13 cellular contexts compared by ENCODE assay signal in genomic region chr9:129869585-129870501, GRCh38. TPM values are rescaled to one million over a fixed set of nuclear protein-coding genes. Genes with fewer than 3 reads are reported as not detected.
A peak's percentile ranks its signal among the peaks of the same experiment; 100 is the strongest.
DNase-seq lines count a peak whose midpoint lies in the region; ATAC-seq and TF ChIP-seq lines count a peak whose summit lies in the region.
"Had no signal": no experiment of that assay in that cellular context is flagged by ENCODE, and none has a peak within 500 bp of the region (broad histone marks: within the 10 kb centered on the region; RNA-seq: fewer than 3 reads in every experiment).

No MANE protein-coding gene starts in this region.

- H3K4me1 ChIP-seq in mammary epithelial cell (ENCODE audit: insufficient read depth, low read length), result no peaks in the 10 kb centered on the region

- peak overlapping the region; percentile 48 for H3K4me3 ChIP-seq in Jurkat, Clone E6-1 (ENCODE audit: low read length)
- H3K4me3 ChIP-seq in mammary epithelial cell (replicated peaks in 1 of 3; ENCODE audit: insufficient read depth in 1 of 3, low read depth in 2 of 3, low read length in 3 of 3), result no peak overlapping the region
- H3K4me3 ChIP-seq: heart right ventricle had no signal

- no peak for ATAC-seq in activated naive CD8-positive, alpha-beta T cell treated with anti-CD3 and anti-CD28 coated beads, Interleukin-2, amount 50 U/mL, for 24 hours
- ATAC-seq in natural killer cell, result no peak

- in situ Hi-C loops in mammary epithelial cell (cut with MboI; ENCODE audit: low sequenced_read_pairs in 2 of 2), result no loop called here

- H4K20me1 ChIP-seq in mammary epithelial cell (ENCODE audit: insufficient read depth, low read length), result no peaks in the 10 kb centered on the region

- 83% methylated on average over 10 of the region's 24 CpGs for WGBS in mammary epithelial cell (ENCODE audit: low coverage, missing lambda C conversion rate)

- no peak overlapping the region for H3K27ac ChIP-seq in mammary epithelial cell (ENCODE audit: insufficient read depth, low read depth, low read length)

- H3K27me3 ChIP-seq in mammary epithelial cell (ENCODE audit: insufficient read depth, low read length), result no peaks in the 10 kb centered on the region
- H3K27me3 ChIP-seq: heart right ventricle had no signal

- intact Hi-C loops in natural killer cell (cut with micrococcal nuclease) (loop anchor here (1.0 to 10.0 kb wide), 4 partner anchors 14 to 1865 kb away; no protein-coding TSS in a partner anchor), mammary epithelial cell (cut with micrococcal nuclease) (loop anchor here (5.0 kb wide), 1 partner anchor 213 kb away; no protein-coding TSS in a partner anchor)

- peaks cover 60% of the 10 kb centered on the region for H3K36me3 Mint-ChIP-seq in T-helper 2 cell treated with Interferon-gamma antibody and Interleukin-4, amounts not matched to agents 5 μg/mL and 100 μg/mL, for 36 hours (ENCODE audit: low read depth)
- H3K36me3 Mint-ChIP-seq in activated naive CD8-positive, alpha-beta T cell treated with anti-CD3 and anti-CD28 coated beads, Interleukin-2, amount 50 U/mL, for 24 hours (ENCODE audit: low read depth), result peaks cover 14% of the 10 kb centered on the region
- H3K36me3 Mint-ChIP-seq in natural killer cell, result no peaks in the 10 kb centered on the region

- peak overlapping the region; percentile 88 for H3K27ac Mint-ChIP-seq in T-helper 2 cell treated with Interferon-gamma antibody and Interleukin-4, amounts not matched to agents 5 μg/mL and 100 μg/mL, for 36 hours
- peak overlapping the region; percentile 86 for H3K27ac Mint-ChIP-seq in activated naive CD8-positive, alpha-beta T cell treated with anti-CD3 and anti-CD28 coated beads, Interleukin-2, amount 50 U/mL, for 24 hours
- H3K27ac Mint-ChIP-seq in natural killer cell, result peak overlapping the region; percentile 85 to 92

- H3K27me3 Mint-ChIP-seq in T-helper 2 cell treated with Interferon-gamma antibody and Interleukin-4, amounts not matched to agents 5 μg/mL and 100 μg/mL, for 36 hours (ENCODE audit: low read depth), result no peaks in the 10 kb centered on the region
- no peaks in the 10 kb centered on the region for H3K27me3 Mint-ChIP-seq in activated naive CD8-positive, alpha-beta T cell treated with anti-CD3 and anti-CD28 coated beads, Interleukin-2, amount 50 U/mL, for 24 hours
- no peaks in the 10 kb centered on the region for H3K27me3 Mint-ChIP-seq in natural killer cell (ENCODE audit: low read depth in 2 of 2)

- dilution Hi-C loops in mammary epithelial cell (cut with HindIII; ENCODE audit: low sequenced_read_pairs), result no loop called here

- no peaks in the 10 kb centered on the region for H3K79me2 ChIP-seq in mammary epithelial cell (ENCODE audit: insufficient read depth, low read length)

- peak overlapping the region; percentile 67 for H3K4me3 Mint-ChIP-seq in T-helper 2 cell treated with Interferon-gamma antibody and Interleukin-4, amounts not matched to agents 5 μg/mL and 100 μg/mL, for 36 hours
- peak overlapping the region; percentile 60 for H3K4me3 Mint-ChIP-seq in activated naive CD8-positive, alpha-beta T cell treated with anti-CD3 and anti-CD28 coated beads, Interleukin-2, amount 50 U/mL, for 24 hours
- H3K4me3 Mint-ChIP-seq in natural killer cell, result peak overlapping the region; percentile 65

- no TSS peak for BruUV-seq in mammary epithelial cell (replicated peaks; lab: Mats Ljungman, UMichigan)

- no peaks in the 10 kb centered on the region for H3K9me3 ChIP-seq in mammary epithelial cell (replicated peaks; ENCODE audit: insufficient read depth, low read length)
- H3K9me3 ChIP-seq: heart right ventricle had no signal

- no peaks in the 10 kb centered on the region for H3K36me3 ChIP-seq in mammary epithelial cell (ENCODE audit: insufficient read depth, low read length)

- CTCF ChIA-PET in mammary epithelial cell (lab: Charles Lee; ENCODE audit: low non-redundant PET), result interaction anchor here (0.6 kb wide), 1 partner anchor 69 kb away, joined by 9 read pairs; no protein-coding TSS in a partner anchor

- no peak for DNase-seq in T-helper 2 cell treated with Interferon-gamma antibody and Interleukin-4, amounts not matched to agents 5 μg/mL and 100 μg/mL, for 36 hours (ENCODE audit: low spot score)
- DNase-seq in T-helper 2 cell, result no peak
- no peak for DNase-seq in Jurkat, Clone E6-1 (ENCODE audit: low read depth, low spot score)
- DNase-seq in activated naive CD8-positive, alpha-beta T cell treated with anti-CD3 and anti-CD28 coated beads, Interleukin-2, amount 50 U/mL, for 24 hours, result no peak
- DNase-seq in natural killer cell, result no peak
- no peak for DNase-seq in NCI-H1048 (lab: John Stamatoyannopoulos, UW)
- no peak for DNase-seq in mammary epithelial cell
- no peak for DNase-seq in Ammon's horn (ENCODE audit: low spot score)
- DNase-seq: 8988T, heart right ventricle, kidney glomerular epithelial cell, NCI-H2029, NCI-H524 treated with DMSO at 0.1 percent for 48 hours had no signal

- TF ChIP-seq CTCF in natural killer cell (IDR thresholded peaks at IDR 0.05) (no peak), mammary epithelial cell (conservative IDR thresholded peaks at IDR 0.05 in 1 of 2, IDR thresholded peaks at IDR 0.05 in 1 of 2; ENCODE audit: extremely low read depth in 1 of 2, insufficient read depth in 1 of 2, low read depth in 1 of 2, low read length in 2 of 2) (no peak)

- H3K9ac ChIP-seq in mammary epithelial cell (ENCODE audit: insufficient read depth, low read length), result no peak overlapping the region

- H3K4me1 Mint-ChIP-seq in T-helper 2 cell treated with Interferon-gamma antibody and Interleukin-4, amounts not matched to agents 5 μg/mL and 100 μg/mL, for 36 hours (ENCODE audit: low read depth), result peaks cover 57% of the 10 kb centered on the region
- peaks cover 58% of the 10 kb centered on the region for H3K4me1 Mint-ChIP-seq in activated naive CD8-positive, alpha-beta T cell treated with anti-CD3 and anti-CD28 coated beads, Interleukin-2, amount 50 U/mL, for 24 hours
- H3K4me1 Mint-ChIP-seq in natural killer cell, result peaks cover 47 to 57% of the 10 kb centered on the region in 2 donors

- H2AFZ ChIP-seq in mammary epithelial cell (ENCODE audit: low read depth, low read length), result no peak overlapping the region

- H3K4me2 ChIP-seq in mammary epithelial cell (ENCODE audit: insufficient read depth, low read depth, low read length), result no peak overlapping the region

- no peaks in the 10 kb centered on the region for H3K9me3 Mint-ChIP-seq in T-helper 2 cell treated with Interferon-gamma antibody and Interleukin-4, amounts not matched to agents 5 μg/mL and 100 μg/mL, for 36 hours
- H3K9me3 Mint-ChIP-seq in activated naive CD8-positive, alpha-beta T cell treated with anti-CD3 and anti-CD28 coated beads, Interleukin-2, amount 50 U/mL, for 24 hours, result no peaks in the 10 kb centered on the region
- no peaks in the 10 kb centered on the region for H3K9me3 Mint-ChIP-seq in natural killer cell

RNA-seq across cellular contexts. Expression of gene USP20, which starts 34.6 kb away (rescaled TPM):
- polyA plus RNA-seq in Jurkat, Clone E6-1 (2012; ENCODE audit: insufficient read depth, insufficient read length), result 46.8 TPM
- total RNA-seq in natural killer cell, result 10 to 100 TPM; 66.8 to 86.1 (median 80.3) TPM
- 10 to 100 TPM; 10.2 to 17.1 TPM for total RNA-seq in mammary epithelial cell
- 10.3 TPM for polyA plus RNA-seq in mammary epithelial cell
- 22.0 TPM for polyA minus RNA-seq in mammary epithelial cell

RNA-seq across cellular contexts. Expression of gene C9orf78, which starts 34.8 kb away (rescaled TPM):
- polyA plus RNA-seq in Jurkat, Clone E6-1 (2012; ENCODE audit: insufficient read depth, insufficient read length), result 225 TPM
- total RNA-seq in natural killer cell (10 to 100 TPM; 93.7 to 97.9 (median 97.6) TPM), mammary epithelial cell (10 to 100 TPM; 25.3 to 33.6 TPM)
- 41.9 TPM for polyA plus RNA-seq in mammary epithelial cell
- polyA minus RNA-seq in mammary epithelial cell, result 15.3 TPM

RNA-seq across cellular contexts. Expression of gene TOR1A, which starts 45.9 kb away (rescaled TPM):
- polyA plus RNA-seq in Jurkat, Clone E6-1 (2012; ENCODE audit: insufficient read depth, insufficient read length), result 51.3 TPM
- total RNA-seq in natural killer cell, result 10 to 100 TPM; 26.1 to 36.4 (median 34.8) TPM
- 10 to 100 TPM; 43.0 to 52.0 TPM for total RNA-seq in mammary epithelial cell
- polyA plus RNA-seq in mammary epithelial cell, result 70.2 TPM
- 27.9 TPM for polyA minus RNA-seq in mammary epithelial cell
